ENCODE assay signal across 13 cellular contexts in the genomic region with DNA sequence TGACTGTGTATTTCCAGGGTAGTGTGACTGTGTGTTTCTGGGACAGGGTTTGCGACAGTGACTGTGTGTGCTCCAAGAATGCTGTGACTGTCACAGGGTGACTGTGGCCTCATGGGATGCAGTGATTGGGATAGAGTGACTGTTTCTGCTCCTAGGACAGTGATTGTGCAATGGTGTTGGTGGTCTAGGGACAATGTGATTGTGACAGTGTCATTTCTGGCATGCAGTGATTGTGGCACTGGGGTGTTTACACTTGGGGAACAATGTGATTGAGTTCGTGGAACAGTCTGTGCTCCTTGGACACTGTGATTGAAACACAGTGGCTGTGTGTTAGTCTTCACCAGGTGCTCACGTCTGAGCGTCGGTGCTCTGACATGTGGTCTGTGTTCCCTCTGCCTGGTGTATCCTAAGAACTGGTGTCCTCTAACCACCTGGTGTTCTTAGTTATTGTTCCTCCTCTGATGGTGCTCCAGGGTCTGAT. TPM values are rescaled to one million over a fixed set of nuclear protein-coding genes. Genes with fewer than 3 reads are reported as not detected.
A peak's percentile ranks its signal among the peaks of the same experiment; 100 is the strongest.
DNase-seq lines count a peak whose midpoint lies in the region; ATAC-seq and TF ChIP-seq lines count a peak whose summit lies in the region.
"Had no signal": no experiment of that assay in that cellular context is flagged by ENCODE, and none has a peak within 500 bp of the region (broad histone marks: within the 10 kb centered on the region; RNA-seq: fewer than 3 reads in every experiment).

No MANE protein-coding gene starts in this region.

- peak overlapping the region in 1 of 3 donors; percentile 54 for H3K27ac Mint-ChIP-seq in CD4-positive, CD25-positive, alpha-beta regulatory T cell
- H3K27ac Mint-ChIP-seq in activated B cell treated with CpG ODN at 0.5 μM for 24 hours (peak overlapping the region; percentile 27), naive B cell (peak overlapping the region in 5 of 6 donors; percentile 31 to 95 (median 84))
- H3K27ac Mint-ChIP-seq: activated naive CD4-positive, alpha-beta T cell treated with anti-CD3 and anti-CD28 coated beads, Interleukin-2, amount 50 U/mL, for 72 hours had no signal

- no peaks in the 10 kb centered on the region for H3K36me3 Mint-ChIP-seq in CD4-positive, CD25-positive, alpha-beta regulatory T cell
- H3K36me3 Mint-ChIP-seq in activated B cell treated with CpG ODN at 0.5 μM for 24 hours (ENCODE audit: low read depth) (no peaks in the 10 kb centered on the region), naive B cell (peaks cover 6 to 8% of the 10 kb centered on the region in 2 donors)

- intact Hi-C loops in activated B cell treated with CpG ODN at 0.5 μM for 24 hours (cut with micrococcal nuclease) = loop anchor here (5.0 to 10.0 kb wide), 2 partner anchors 80 to 317 kb away; partner anchors contain the start of genes ANGPTL6, KEAP1 and PPAN

- DNase-seq in CD4-positive, CD25-positive, alpha-beta regulatory T cell = no peak
- DNase-seq in HAP-1 (ENCODE audit: low spot score in 2 of 2) = no peak
- DNase-seq in activated B cell treated with CpG ODN at 0.5 μM for 24 hours = no peak
- DNase-seq in naive B cell = no peak
- no peak for DNase-seq in left lobe of liver (ENCODE audit: low spot score)
- no peak for DNase-seq in nucleus accumbens (lab: John Stamatoyannopoulos, UW)
- DNase-seq in T-helper 9 cell = no peak
- DNase-seq: effector memory CD4-positive, alpha-beta T cell; HCEC 1CT; heart left ventricle; NCI-H1092 treated with DMSO at 0.1 percent for 48 hours had no signal

- no peaks in the 10 kb centered on the region for H3K36me3 ChIP-seq in CD4-positive, CD25-positive, alpha-beta regulatory T cell (ENCODE audit: control insufficient read depth, insufficient read depth, low read length)
- no peaks in the 10 kb centered on the region for H3K36me3 ChIP-seq in HAP-1 (replicated peaks)
- H3K36me3 ChIP-seq: heart left ventricle had no signal

- H3K27ac ChIP-seq in CD4-positive, CD25-positive, alpha-beta regulatory T cell (ENCODE audit: insufficient read depth, low read length, poor library complexity, severe bottlenecking) = no peak overlapping the region
- H3K27ac ChIP-seq: heart left ventricle had no signal

- peaks cover 25% of the 10 kb centered on the region for H3K27me3 ChIP-seq in CD4-positive, CD25-positive, alpha-beta regulatory T cell (ENCODE audit: control insufficient read depth, insufficient read depth, low read length)
- H3K27me3 ChIP-seq in HAP-1 (ENCODE audit: low read depth) = no peaks in the 10 kb centered on the region

- peaks cover 0 to 8% (median 0%) of the 10 kb centered on the region in 7 donors for H3K9me3 Mint-ChIP-seq in CD4-positive, CD25-positive, alpha-beta regulatory T cell
- H3K9me3 Mint-ChIP-seq in activated B cell treated with CpG ODN at 0.5 μM for 24 hours (no peaks in the 10 kb centered on the region), naive B cell (peaks cover 0 to 3% (median 0%) of the 10 kb centered on the region in 7 donors)
- H3K9me3 Mint-ChIP-seq: activated naive CD4-positive, alpha-beta T cell treated with anti-CD3 and anti-CD28 coated beads, Interleukin-2, amount 50 U/mL, for 72 hours had no signal

- in situ Hi-C loops in HAP-1 (cut with MboI; ENCODE audit: low sequenced_read_pairs) = no loop called here

- TF ChIP-seq CTCF in activated B cell treated with CpG ODN at 0.5 μM for 24 hours (IDR thresholded peaks at IDR 0.05) = no peak

- no peaks in the 10 kb centered on the region for H3K9me3 ChIP-seq in CD4-positive, CD25-positive, alpha-beta regulatory T cell (ENCODE audit: control insufficient read depth in 2 of 2, low read length in 2 of 2)
- no peaks in the 10 kb centered on the region; the same call in 1 of the 2 replicates for H3K9me3 ChIP-seq in HAP-1
- H3K9me3 ChIP-seq: heart left ventricle had no signal

- H3K4me3 Mint-ChIP-seq in CD4-positive, CD25-positive, alpha-beta regulatory T cell = peak overlapping the region in 3 of 4 donors; percentile 23 to 88 (median 67)
- H3K4me3 Mint-ChIP-seq in activated B cell treated with CpG ODN at 0.5 μM for 24 hours = peak overlapping the region; percentile 52
- peak overlapping the region in 6 of 8 donors; percentile 13 to 85 (median 65) for H3K4me3 Mint-ChIP-seq in naive B cell

- POLR2A ChIA-PET in activated B cell treated with CpG ODN at 0.5 μM for 24 hours (lab: Charles Lee) = interaction anchor here (0.6 to 24.9 kb wide), 4 partner anchors 4 to 158 kb away, joined by 3 to 541 read pairs (median 276); partner anchors contain the start of genes CDC37, PDE4A and RAVER1

- peaks cover 57% of the 10 kb centered on the region for H3K27me3 Mint-ChIP-seq in CD4-positive, CD25-positive, alpha-beta regulatory T cell
- H3K27me3 Mint-ChIP-seq in activated B cell treated with CpG ODN at 0.5 μM for 24 hours (peaks cover 38% of the 10 kb centered on the region), naive B cell (peaks cover 35 to 57% (median 43%) of the 10 kb centered on the region in 3 donors)

- no peak for ATAC-seq in CD4-positive, CD25-positive, alpha-beta regulatory T cell (ENCODE audit: low read depth in 2 of 2)
- ATAC-seq in activated B cell treated with CpG ODN at 0.5 μM for 24 hours (ENCODE audit: low read depth) (no peak), naive B cell (ENCODE audit: low read depth in 2 of 2) (no peak), left lobe of liver (no peak)
- ATAC-seq: activated naive CD4-positive, alpha-beta T cell treated with anti-CD3 and anti-CD28 coated beads, Interleukin-2, amount 50 U/mL, for 72 hours; heart left ventricle had no signal

- CTCF ChIA-PET in activated B cell treated with CpG ODN at 0.5 μM for 24 hours (lab: Charles Lee) = interaction anchor here (0.9 to 3.4 kb wide), 4 partner anchors 14 to 19 kb away, joined by 3 to 15 read pairs (median 7); partner anchors contain the start of gene CDC37

- H3K4me3 ChIP-seq in CD4-positive, CD25-positive, alpha-beta regulatory T cell (ENCODE audit: low read depth, low read length) = peak overlapping the region; percentile 37
- H3K4me3 ChIP-seq in HAP-1 = peak overlapping the region; percentile 60
- H3K4me3 ChIP-seq: heart left ventricle, smooth muscle cell had no signal

- H3K4me1 Mint-ChIP-seq in CD4-positive, CD25-positive, alpha-beta regulatory T cell = peaks cover 6 to 68% (median 34%) of the 10 kb centered on the region in 4 donors
- H3K4me1 Mint-ChIP-seq in activated B cell treated with CpG ODN at 0.5 μM for 24 hours (peaks cover 81% of the 10 kb centered on the region), naive B cell (peaks cover 46 to 70% (median 69%) of the 10 kb centered on the region in 3 donors)

- H3K4me1 ChIP-seq in CD4-positive, CD25-positive, alpha-beta regulatory T cell (ENCODE audit: control insufficient read depth, insufficient read depth, low read length, poor library complexity, severe bottlenecking) = peaks cover 71% of the 10 kb centered on the region
- peaks cover 28% of the 10 kb centered on the region for H3K4me1 ChIP-seq in HAP-1

RNA-seq across cellular contexts. Expression of gene PDE4A, which starts 1.7 kb away (rescaled TPM):
- total RNA-seq in CD4-positive, CD25-positive, alpha-beta regulatory T cell = 16.6 TPM
- 1 to 10 TPM in 3 of 4 donors, under 1 TPM in 1; 0.86 to 4.2 (median 3.5) TPM for polyA plus RNA-seq in CD4-positive, CD25-positive, alpha-beta regulatory T cell
- 6.6 and 8.6 TPM in 2 replicates for total RNA-seq in activated B cell treated with CpG ODN at 0.5 μM for 24 hours
- 1 to 10 TPM in 1 of 6 donors, under 1 TPM in 4, not detected in 1; 0.17 to 2.8 (median 0.25) TPM for polyA plus RNA-seq in naive B cell (ENCODE audit: low read depth in 6 of 6)
- total RNA-seq in left lobe of liver = 1.7 TPM

RNA-seq across cellular contexts. Expression of gene CDC37, which starts 18.7 kb away (rescaled TPM):
- 229 TPM for total RNA-seq in CD4-positive, CD25-positive, alpha-beta regulatory T cell
- 10 to 100 TPM; 53.4 to 69.9 (median 61.0) TPM for polyA plus RNA-seq in CD4-positive, CD25-positive, alpha-beta regulatory T cell
- total RNA-seq in activated B cell treated with CpG ODN at 0.5 μM for 24 hours (172 and 173 TPM in 2 replicates), left lobe of liver (49.4 TPM)
- polyA plus RNA-seq in naive B cell (ENCODE audit: low read depth in 6 of 6) = 10 to 100 TPM; 43.9 to 73.1 (median 53.9) TPM

RNA-seq across cellular contexts. Expression of gene TYK2, which starts 41.6 kb away (rescaled TPM):
- total RNA-seq in CD4-positive, CD25-positive, alpha-beta regulatory T cell = 304 TPM
- 10 to 100 TPM; 50.3 to 58.3 (median 53.9) TPM for polyA plus RNA-seq in CD4-positive, CD25-positive, alpha-beta regulatory T cell
- 302 and 356 TPM in 2 replicates for total RNA-seq in activated B cell treated with CpG ODN at 0.5 μM for 24 hours
- polyA plus RNA-seq in naive B cell (ENCODE audit: low read depth in 6 of 6) = 10 to 100 TPM; 26.1 to 67.7 (median 48.5) TPM
- total RNA-seq in left lobe of liver = 78.8 TPM
